In the genomic region with DNA sequence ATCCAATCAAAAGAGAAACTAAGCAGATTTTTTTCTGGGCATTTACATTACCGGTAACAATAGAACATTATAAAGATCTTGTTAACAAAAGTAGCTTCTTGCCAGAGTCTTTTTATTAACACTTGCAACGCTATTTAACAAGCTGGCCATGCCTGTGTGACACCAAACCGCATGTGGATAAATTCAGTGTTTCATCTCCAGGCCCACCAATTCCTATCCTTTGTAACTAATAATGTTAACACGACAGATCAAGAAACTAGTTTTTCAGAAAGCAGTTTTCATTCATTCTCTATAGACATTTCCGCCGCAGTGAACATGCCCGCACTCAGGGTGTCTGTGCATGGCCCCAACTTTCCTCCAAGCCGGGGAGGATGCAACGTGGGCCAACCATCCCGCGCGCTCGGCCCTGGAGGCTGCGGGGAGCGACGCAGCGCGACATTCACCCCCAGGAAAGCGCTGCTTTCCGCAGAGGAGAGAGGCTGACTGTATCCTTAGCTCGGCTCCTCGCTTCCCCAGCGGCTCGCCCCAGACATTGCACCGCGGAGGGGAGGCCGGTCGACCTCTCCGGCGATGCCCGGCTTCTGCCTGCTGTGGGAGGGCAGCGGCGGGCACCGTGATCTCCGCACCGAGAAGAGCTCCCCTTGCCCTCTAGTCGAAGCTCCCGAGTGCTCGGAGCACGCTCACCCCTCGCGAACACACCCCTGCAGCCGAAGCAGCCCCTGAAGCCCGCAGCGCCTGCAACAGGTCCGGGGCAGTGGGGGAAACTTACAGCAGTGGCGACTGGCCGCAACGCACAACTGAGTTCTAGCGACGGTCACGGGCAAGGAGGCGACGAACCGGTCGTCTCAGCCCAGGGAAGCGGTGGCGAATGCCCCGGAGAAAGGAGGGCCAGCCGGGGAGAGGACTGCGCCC, we compare ENCODE assay signal across 8 cellular contexts.
DNase-seq lines count a peak whose midpoint lies in the region; ATAC-seq and TF ChIP-seq lines count a peak whose summit lies in the region.

No MANE protein-coding gene starts in this region.

- peaks cover 36% of the 10 kb centered on the region for H3K27me3 ChIP-seq in OCI-LY3 (ENCODE audit: low read depth, low read length)
- H3K27me3 ChIP-seq in parathyroid adenoma (ENCODE audit: control insufficient read depth, insufficient read depth, low read length) = no peaks in the 10 kb centered on the region

- ATAC-seq in HG03025 (IDR thresholded peaks at IDR 0.05; ENCODE audit: low FRiP score, unreplicated experiment) = peak; percentile 18

- peak overlapping the region; percentile 66; the same call in 1 of the 2 replicates for H2AFZ ChIP-seq in OCI-LY3 (ENCODE audit: low read depth, low read length)
- peak overlapping the region; percentile 80 for H2AFZ ChIP-seq in parathyroid adenoma

- H3K4me1 ChIP-seq in OCI-LY3 (ENCODE audit: low read length) (peaks cover 17% of the 10 kb centered on the region), parathyroid adenoma (peaks cover 23% of the 10 kb centered on the region)

- peaks cover 11% of the 10 kb centered on the region; the same call in 1 of the 2 replicates for H4K20me1 ChIP-seq in OCI-LY3 (ENCODE audit: insufficient read depth, low read length)

- intact Hi-C loops in head of caudate nucleus (cut with DNase I) = loop anchor here (2.0 kb wide), 1 partner anchor 739 kb away; no protein-coding TSS in a partner anchor

- DNase-seq in SIG-M5 treated with dmso at 0.1 percent for 504 hours (lab: John Stamatoyannopoulos, UW; ENCODE audit: unreplicated experiment) = peak; percentile 29
- DNase-seq in SIG-M5 (lab: John Stamatoyannopoulos, UW) = no peak
- DNase-seq in activated naive CD4-positive, alpha-beta T cell (lab: John Stamatoyannopoulos, UW) = peak; percentile 5 to 24 (median 8)
- peak in 39 of 42 donors; percentile 12 to 77 (median 54) for DNase-seq in head of caudate nucleus
- DNase-seq in foreskin melanocyte = no peak

- no peaks in the 10 kb centered on the region for H3K79me2 ChIP-seq in OCI-LY3 (ENCODE audit: low read length)
- H3K79me2 ChIP-seq in parathyroid adenoma = peaks cover 33% of the 10 kb centered on the region

- no peak overlapping the region for H3K27ac ChIP-seq in OCI-LY3 (ENCODE audit: low read length)
- peak overlapping the region; percentile 94 for H3K27ac ChIP-seq in parathyroid adenoma

- H3K4me3 ChIP-seq in OCI-LY3 (ENCODE audit: low read length) (peak overlapping the region; percentile 92), parathyroid adenoma (ENCODE audit: low read depth, low read length) (peak overlapping the region; percentile 97)

- H3K9me3 ChIP-seq in OCI-LY3 (ENCODE audit: insufficient read depth, low read length) (no peaks in the 10 kb centered on the region), parathyroid adenoma (ENCODE audit: control insufficient read depth, low read length) (no peaks in the 10 kb centered on the region)

- TF ChIP-seq CTCF in OCI-LY3 (IDR thresholded peaks at IDR 0.05; ENCODE audit: low read depth, low read length) (no peak), parathyroid adenoma (IDR thresholded peaks at IDR 0.05) (no peak)

- H3K9ac ChIP-seq in OCI-LY3 (ENCODE audit: low read length) = peak overlapping the region; percentile 51; the same call in 1 of the 2 replicates
- peak overlapping the region; percentile 56 for H3K9ac ChIP-seq in parathyroid adenoma

- no peaks in the 10 kb centered on the region for H3K36me3 ChIP-seq in OCI-LY3 (replicated peaks; ENCODE audit: low read depth, low read length)
- H3K36me3 ChIP-seq in parathyroid adenoma (ENCODE audit: control insufficient read depth, insufficient read depth, low read length) = peaks cover 10% of the 10 kb centered on the region

- peak overlapping the region; percentile 98 for H3K4me2 ChIP-seq in OCI-LY3 (ENCODE audit: low read length)
- peak overlapping the region; percentile 94 for H3K4me2 ChIP-seq in parathyroid adenoma (ENCODE audit: low read length)

Comparison
In these comparisons a context has a peak if more than half of its experiments do, and no peak if none do; other contexts are left out.
1. DNase-seq: peak in SIG-M5 treated with dmso at 0.1 percent for 504 hours (single experiment), activated naive CD4-positive, alpha-beta T cell (4 of 4) and head of caudate nucleus (39 of 42); none in SIG-M5 (single experiment) and foreskin melanocyte (single experiment).